In the genomic region with DNA sequence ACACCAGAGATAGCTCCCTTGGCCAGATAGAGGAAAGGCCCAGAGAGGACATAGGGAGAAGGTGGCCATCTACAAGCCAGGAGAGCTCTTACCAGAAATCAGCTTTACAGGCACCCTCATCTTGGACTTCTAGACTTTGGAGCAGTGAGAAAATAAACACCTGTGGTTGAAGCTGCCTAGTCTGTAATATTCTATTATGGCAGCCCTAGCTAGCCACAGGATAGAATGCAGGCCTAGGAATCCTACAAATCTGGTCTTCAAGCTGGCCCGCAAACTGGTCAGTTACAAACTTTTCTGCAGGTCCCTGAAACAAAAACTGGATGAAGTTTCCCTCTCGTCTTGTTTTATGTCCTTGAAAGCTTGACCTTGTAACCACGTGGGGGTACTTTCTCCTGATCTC, we compare ENCODE assay signal across 24 cellular contexts.
"Had no signal": no experiment of that assay in that cellular context is flagged by ENCODE, and none has a peak within 500 bp of the region (broad histone marks: within the 10 kb centered on the region; RNA-seq: fewer than 3 reads in every experiment).

No MANE protein-coding gene starts in this region.

- H3K27ac ChIP-seq: Peyer's patch, RWPE1 had no signal

- H3K27me3 Mint-ChIP-seq: activated B cell treated with CpG ODN at 0.5 μM for 24 hours; activated naive CD8-positive, alpha-beta T cell; T-helper 17 cell had no signal

- H3K27me3 ChIP-seq: Peyer's patch, SJSA1 had no signal

- H3K4me3 Mint-ChIP-seq: activated B cell treated with CpG ODN at 0.5 μM for 24 hours; activated CD4-positive, alpha-beta memory T cell treated with anti-CD3 and anti-CD28 coated beads for 36 hours; activated CD4-positive, alpha-beta T cell treated with anti-CD3 and anti-CD28 coated beads, Interleukin-2, amount 10 ng/mL, durations not matched to agents 7 days and 5 days; activated naive CD4-positive, alpha-beta T cell treated with anti-CD3 and anti-CD28 coated beads for 36 hours; activated naive CD8-positive, alpha-beta T cell; activated T-cell treated with anti-CD3 and anti-CD28 coated beads, Interleukin-2, amount 50 U/mL, for 4 hours; T-helper 17 cell had no signal

- H3K36me3 ChIP-seq: Peyer's patch had no signal

- H3K4me1 Mint-ChIP-seq: activated CD4-positive, alpha-beta T cell treated with anti-CD3 and anti-CD28 coated beads, Interleukin-2, amount 10 ng/mL, durations not matched to agents 7 days and 5 days; T-helper 17 cell had no signal

- H3K4me1 ChIP-seq: Peyer's patch had no signal

- ATAC-seq: activated T-cell treated with anti-CD3 and anti-CD28 coated beads, Interleukin-2, amount 50 U/mL, for 4 hours; T-helper 17 cell had no signal

- H3K4me3 ChIP-seq: Peyer's patch, SJSA1 had no signal

- H3K36me3 Mint-ChIP-seq: activated CD4-positive, alpha-beta memory T cell treated with anti-CD3 and anti-CD28 coated beads for 36 hours; activated naive CD8-positive, alpha-beta T cell had no signal

- DNase-seq: activated B cell treated with CpG ODN at 0.5 μM for 24 hours; activated CD4-positive, alpha-beta memory T cell treated with anti-CD3 and anti-CD28 coated beads for 36 hours; activated CD4-positive, alpha-beta T cell treated with anti-CD3 and anti-CD28 coated beads, Interleukin-2, amount 10 ng/mL, durations not matched to agents 7 days and 5 days; activated CD8-positive, alpha-beta memory T cell treated with anti-CD3 and anti-CD28 coated beads for 24 hours; activated gamma-delta T cell; activated naive CD4-positive, alpha-beta T cell treated with anti-CD3 and anti-CD28 coated beads for 36 hours; activated T-cell treated with anti-CD3 and anti-CD28 coated beads, Interleukin-2, amount 50 U/mL, for 4 hours; central memory CD4-positive, alpha-beta T cell; Kasumi-1; NCI-H1105 treated with DMSO at 0.1 percent for 48 hours; NCI-H1436 treated with DMSO at 0.1 percent for 48 hours; NCI-H187; NCI-H2081; NCI-H510A treated with DMSO at 0.1 percent for 48 hours; NCI-H69; NK-92 treated with Interleukin-12 subunit alpha and Interleukin-12 subunit beta, amount 100 ng/mL, for 24 hours; OCI-M1; Peyer's patch; Right ventricle myocardium superior; T-helper 17 cell; T-helper 9 cell had no signal

- H3K27ac Mint-ChIP-seq: activated B cell treated with CpG ODN at 0.5 μM for 24 hours; activated CD4-positive, alpha-beta memory T cell treated with anti-CD3 and anti-CD28 coated beads for 36 hours; activated CD4-positive, alpha-beta T cell treated with anti-CD3 and anti-CD28 coated beads, Interleukin-2, amount 10 ng/mL, durations not matched to agents 7 days and 5 days; activated naive CD4-positive, alpha-beta T cell treated with anti-CD3 and anti-CD28 coated beads for 36 hours; activated naive CD8-positive, alpha-beta T cell; T-helper 17 cell had no signal

- H3K9me3 ChIP-seq: Peyer's patch, SJSA1 had no signal
